In the genomic region with DNA sequence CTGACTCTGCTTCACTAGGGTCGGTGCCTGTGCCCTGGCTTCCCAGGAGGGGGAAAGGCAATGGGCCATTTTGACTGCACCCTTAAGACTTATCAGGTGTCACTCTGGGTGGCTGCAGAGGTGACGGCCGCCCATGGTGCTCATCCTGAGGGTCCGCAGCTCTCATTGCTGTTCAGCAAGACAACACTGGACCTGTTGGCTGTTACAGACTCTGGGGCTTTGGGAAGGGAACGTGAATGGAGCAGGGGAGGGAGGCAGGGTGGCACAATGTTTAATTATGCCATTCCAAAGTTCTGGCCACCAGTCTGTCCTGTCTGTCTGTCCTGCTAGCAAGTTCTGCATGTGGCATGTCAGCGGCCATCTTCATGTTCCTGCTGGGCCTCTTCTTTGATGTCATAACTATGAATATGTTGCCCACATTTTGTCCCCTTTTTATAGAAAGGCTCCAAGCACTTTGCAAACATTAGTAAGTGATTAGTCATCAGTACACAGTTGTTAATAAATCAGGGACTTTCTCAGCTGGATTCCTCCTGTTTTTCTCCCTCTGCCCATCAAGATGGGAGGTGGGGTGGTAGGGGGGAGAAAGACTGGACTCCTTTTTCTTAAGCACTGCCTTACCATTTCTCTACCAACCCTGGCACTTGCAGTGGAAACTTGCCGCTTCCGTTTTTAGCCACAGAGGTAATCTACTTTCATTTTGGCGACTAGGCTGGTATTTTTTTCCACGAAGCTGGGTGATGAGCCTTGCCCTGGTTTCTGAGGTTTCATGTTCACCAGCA, we compare ENCODE assay signal across 8 cellular contexts.
DNase-seq lines count a peak whose midpoint lies in the region; ATAC-seq and TF ChIP-seq lines count a peak whose summit lies in the region.

No MANE protein-coding gene starts in this region.

- H3K36me3 Mint-ChIP-seq in IgD-negative memory B cell, result no peaks in the 10 kb centered on the region
- no peaks in the 10 kb centered on the region for H3K36me3 Mint-ChIP-seq in activated CD4-positive, alpha-beta T cell treated with anti-CD3 and anti-CD28 coated beads for 36 hours (ENCODE audit: low read depth)

- CTCF ChIA-PET in activated CD4-positive, alpha-beta T cell treated with anti-CD3 and anti-CD28 coated beads for 36 hours (lab: Charles Lee), result interaction anchor here (0.6 to 10.2 kb wide), 8 partner anchors 10 to 318 kb away, joined by 3 to 108 read pairs (median 6); no protein-coding TSS in a partner anchor

- H3K36me3 ChIP-seq in upper lobe of right lung, result no peaks in the 10 kb centered on the region

- H3K27ac ChIP-seq in upper lobe of right lung (peak overlapping the region; percentile 60), dorsolateral prefrontal cortex (no peak overlapping the region)

- H3K4me1 Mint-ChIP-seq in IgD-negative memory B cell, result peaks cover 19 to 27% (median 25%) of the 10 kb centered on the region in 3 donors
- H3K4me1 Mint-ChIP-seq in activated CD4-positive, alpha-beta T cell treated with anti-CD3 and anti-CD28 coated beads for 36 hours, result peaks cover 2% of the 10 kb centered on the region

- no peaks in the 10 kb centered on the region for H3K9me3 ChIP-seq in upper lobe of right lung

- peaks cover 2% of the 10 kb centered on the region for H3K27me3 Mint-ChIP-seq in IgD-negative memory B cell
- H3K27me3 Mint-ChIP-seq in activated CD4-positive, alpha-beta T cell treated with anti-CD3 and anti-CD28 coated beads for 36 hours, result no peaks in the 10 kb centered on the region

- peak overlapping the region; percentile 30 to 73 (median 58) for H3K4me3 Mint-ChIP-seq in IgD-negative memory B cell
- H3K4me3 Mint-ChIP-seq in activated CD4-positive, alpha-beta T cell treated with anti-CD3 and anti-CD28 coated beads for 36 hours, result no peak overlapping the region

- intact Hi-C loops in activated CD4-positive, alpha-beta T cell treated with anti-CD3 and anti-CD28 coated beads for 36 hours (cut with DNase I, micrococcal nuclease), result loop anchor here in 1 of 2 experiments (1.0 to 10.0 kb wide), 5 partner anchors 38 to 631 kb away; a partner anchor contains a TSS
- intact Hi-C loops in upper lobe of right lung (cut with DNase I), result no loop called here
- intact Hi-C loops in dorsolateral prefrontal cortex (cut with DNase I), result no loop called here

- no peaks in the 10 kb centered on the region for H3K4me1 ChIP-seq in upper lobe of right lung

- POLR2A ChIA-PET in activated CD4-positive, alpha-beta T cell treated with anti-CD3 and anti-CD28 coated beads for 36 hours (lab: Charles Lee), result interaction anchor here (0.6 to 1.3 kb wide), 6 partner anchors 11 to 579 kb away, joined by 3 to 8 read pairs (median 4); a partner anchor contains a TSS

- ATAC-seq in GM21381 (IDR thresholded peaks at IDR 0.05; ENCODE audit: unreplicated experiment), result peak; percentile 78
- ATAC-seq in activated CD4-positive, alpha-beta T cell treated with anti-CD3 and anti-CD28 coated beads for 36 hours, result peak; percentile 59
- peak; percentile 76 for ATAC-seq in omental fat pad (ENCODE audit: low FRiP score)
- peak; percentile 66 for ATAC-seq in upper lobe of right lung

- H3K27me3 ChIP-seq in upper lobe of right lung (no peaks in the 10 kb centered on the region), dorsolateral prefrontal cortex (no peaks in the 10 kb centered on the region)

- DNase-seq in AML-193 (lab: John Stamatoyannopoulos, UW) (peak; percentile 59 to 65), ecto neural progenitor cell (ENCODE audit: low spot score) (peak; percentile 28), omental fat pad (ENCODE audit: low spot score) (no peak), upper lobe of right lung (no peak), dorsolateral prefrontal cortex (no peak)
- peak; percentile 87 for DNase-seq in activated CD4-positive, alpha-beta T cell treated with anti-CD3 and anti-CD28 coated beads for 36 hours

- no peaks in the 10 kb centered on the region for H3K9me3 Mint-ChIP-seq in IgD-negative memory B cell
- H3K9me3 Mint-ChIP-seq in activated CD4-positive, alpha-beta T cell treated with anti-CD3 and anti-CD28 coated beads for 36 hours (ENCODE audit: low read depth), result no peaks in the 10 kb centered on the region

- peak overlapping the region; percentile 30 for H3K4me3 ChIP-seq in upper lobe of right lung
- H3K4me3 ChIP-seq in dorsolateral prefrontal cortex, result peak overlapping the region in 15 of 59 donors; percentile 8 to 43 (median 26)

- H3K27ac Mint-ChIP-seq in IgD-negative memory B cell, result peak overlapping the region; percentile 62 to 91 (median 63)
- H3K27ac Mint-ChIP-seq in activated CD4-positive, alpha-beta T cell treated with anti-CD3 and anti-CD28 coated beads for 36 hours, result no peak overlapping the region

- TF ChIP-seq CTCF in omental fat pad (IDR thresholded peaks at IDR 0.05) (no peak), upper lobe of right lung (IDR thresholded peaks at IDR 0.05) (no peak), dorsolateral prefrontal cortex (IDR thresholded peaks at IDR 0.05 in 54 of 56, conservative IDR thresholded peaks at IDR 0.05 in 2 of 56; ENCODE audit: low read depth in 1 of 56, partially characterized antibody in 56 of 56) (no peak)

Comparison
In these comparisons a context has a peak if more than half of its experiments do, and no peak if none do; other contexts are left out.
1. DNase-seq: peak in AML-193 (2 of 2), activated CD4-positive, alpha-beta T cell treated with anti-CD3 and anti-CD28 coated beads for 36 hours (single experiment) and ecto neural progenitor cell (single experiment); none in omental fat pad (single experiment), upper lobe of right lung (single experiment) and dorsolateral prefrontal cortex (0 of 10).
2. Peak in every context shown above with its lines, with median percentiles within 50 percentile points of each other: ATAC-seq.